In the genomic region with DNA sequence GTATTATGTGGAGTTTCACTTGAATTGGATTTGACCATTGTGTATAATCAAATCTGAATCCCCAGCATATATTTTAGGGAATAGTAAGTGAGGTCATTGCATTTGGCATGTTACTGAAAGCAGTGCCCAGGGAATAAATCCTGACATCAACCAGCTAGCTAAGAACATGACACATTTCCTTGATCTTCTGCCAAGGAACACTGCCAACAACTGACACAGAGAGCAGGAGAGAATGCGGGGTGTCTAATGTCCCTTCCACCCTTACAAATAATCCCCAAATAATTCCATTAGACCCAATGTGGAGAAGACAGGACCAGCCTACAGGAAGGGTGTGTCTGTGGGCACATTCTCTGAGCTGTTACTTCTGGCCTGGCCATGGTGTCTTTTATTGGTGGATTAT, we compare ENCODE assay signal across 19 cellular contexts. TPM values are rescaled to one million over a fixed set of nuclear protein-coding genes. Genes with fewer than 3 reads are reported as not detected.
DNase-seq lines count a peak whose midpoint lies in the region; ATAC-seq and TF ChIP-seq lines count a peak whose summit lies in the region.
"Had no signal": no experiment of that assay in that cellular context is flagged by ENCODE, and none has a peak within 500 bp of the region (broad histone marks: within the 10 kb centered on the region; RNA-seq: fewer than 3 reads in every experiment).

No MANE protein-coding gene starts in this region.

- peaks cover 1% of the 10 kb centered on the region for H3K27me3 Mint-ChIP-seq in activated CD4-positive, alpha-beta memory T cell treated with anti-CD3 and anti-CD28 coated beads, Interleukin-2, amount 10 ng/mL, durations not matched to agents 7 days and 5 days
- H3K27me3 Mint-ChIP-seq: activated naive CD8-positive, alpha-beta T cell treated with anti-CD3 and anti-CD28 coated beads, Interleukin-2, amount 10 ng/mL, durations not matched to agents 7 days and 5 days; type B pancreatic cell had no signal

- H3K4me3 Mint-ChIP-seq in activated CD4-positive, alpha-beta memory T cell treated with anti-CD3 and anti-CD28 coated beads, Interleukin-2, amount 10 ng/mL, durations not matched to agents 7 days and 5 days = no peak overlapping the region
- H3K4me3 Mint-ChIP-seq: activated naive CD8-positive, alpha-beta T cell treated with anti-CD3 and anti-CD28 coated beads, Interleukin-2, amount 10 ng/mL, durations not matched to agents 7 days and 5 days; CD8-positive, alpha-beta memory T cell; mesothelial cell of epicardium; type B pancreatic cell had no signal

- POLR2A ChIA-PET in GM10248 (lab: Yijun Ruan, JAX) = no interaction called here
- POLR2A ChIA-PET in activated CD4-positive, alpha-beta memory T cell treated with anti-CD3 and anti-CD28 coated beads, Interleukin-2, amount 10 ng/mL, durations not matched to agents 7 days and 5 days (lab: Charles Lee) = no interaction called here

- CTCF ChIA-PET in GM10248 (lab: Yijun Ruan, JAX) = no interaction called here
- CTCF ChIA-PET in activated CD4-positive, alpha-beta memory T cell treated with anti-CD3 and anti-CD28 coated beads, Interleukin-2, amount 10 ng/mL, durations not matched to agents 7 days and 5 days (lab: Charles Lee) = interaction anchor here (0.9 kb wide), 1 partner anchor 39 kb away, joined by 3 read pairs; no protein-coding TSS in a partner anchor

- DNase-seq in Ammon's horn (ENCODE audit: low spot score) (peak; percentile 35), NCI-H2029 (lab: John Stamatoyannopoulos, UW) (peak; percentile 16), cerebellum (ENCODE audit: low spot score) (peak; percentile 76), kidney tubule cell (ENCODE audit: low spot score) (peak; percentile 64), GM10248 (ENCODE audit: extremely low spot score) (no peak)
- no peak for DNase-seq in activated CD4-positive, alpha-beta memory T cell treated with anti-CD3 and anti-CD28 coated beads, Interleukin-2, amount 10 ng/mL, durations not matched to agents 7 days and 5 days
- DNase-seq: activated CD4-positive, alpha-beta T cell treated with anti-CD3 and anti-CD28 coated beads for 48 hours; activated naive CD8-positive, alpha-beta T cell treated with anti-CD3 and anti-CD28 coated beads, Interleukin-2, amount 10 ng/mL, durations not matched to agents 7 days and 5 days; activated T-cell treated with anti-CD3 and anti-CD28 coated beads, Interleukin-2, amount 50 U/mL, for 1 hour; CD8-positive, alpha-beta memory T cell; islet precursor cell; NCI-H2227 treated with DMSO at 0.1 percent for 48 hours; T1000 had no signal

- no peak for TF ChIP-seq CTCF in GM10248 (IDR thresholded peaks at IDR 0.05; ENCODE audit: control extremely low read depth, extremely low read depth, low read depth, missing control alignments)

- no peaks in the 10 kb centered on the region for H3K4me1 Mint-ChIP-seq in activated CD4-positive, alpha-beta memory T cell treated with anti-CD3 and anti-CD28 coated beads, Interleukin-2, amount 10 ng/mL, durations not matched to agents 7 days and 5 days
- H3K4me1 Mint-ChIP-seq: activated naive CD8-positive, alpha-beta T cell treated with anti-CD3 and anti-CD28 coated beads, Interleukin-2, amount 10 ng/mL, durations not matched to agents 7 days and 5 days; CD8-positive, alpha-beta memory T cell; mesothelial cell of epicardium had no signal

- ATAC-seq in activated CD4-positive, CD25-positive, alpha-beta regulatory T cell treated with anti-CD3 and anti-CD28 coated beads, Interleukin-2, amount 50 U/mL, for 24 hours = no peak
- ATAC-seq in GM19397 (IDR thresholded peaks at IDR 0.05; ENCODE audit: unreplicated experiment) = no peak
- ATAC-seq: GM12878, HepG2 had no signal

- no peaks in the 10 kb centered on the region for H3K36me3 Mint-ChIP-seq in activated CD4-positive, alpha-beta memory T cell treated with anti-CD3 and anti-CD28 coated beads, Interleukin-2, amount 10 ng/mL, durations not matched to agents 7 days and 5 days (ENCODE audit: low read depth)
- H3K36me3 Mint-ChIP-seq: activated naive CD8-positive, alpha-beta T cell treated with anti-CD3 and anti-CD28 coated beads, Interleukin-2, amount 10 ng/mL, durations not matched to agents 7 days and 5 days; CD8-positive, alpha-beta memory T cell; mesothelial cell of epicardium; type B pancreatic cell had no signal

- peaks cover 14% of the 10 kb centered on the region for H3K9me3 Mint-ChIP-seq in activated CD4-positive, alpha-beta memory T cell treated with anti-CD3 and anti-CD28 coated beads, Interleukin-2, amount 10 ng/mL, durations not matched to agents 7 days and 5 days
- H3K9me3 Mint-ChIP-seq: type B pancreatic cell had no signal

- no peak overlapping the region for H3K27ac Mint-ChIP-seq in activated CD4-positive, alpha-beta memory T cell treated with anti-CD3 and anti-CD28 coated beads, Interleukin-2, amount 10 ng/mL, durations not matched to agents 7 days and 5 days
- H3K27ac Mint-ChIP-seq: activated naive CD8-positive, alpha-beta T cell treated with anti-CD3 and anti-CD28 coated beads, Interleukin-2, amount 10 ng/mL, durations not matched to agents 7 days and 5 days; CD8-positive, alpha-beta memory T cell; mesothelial cell of epicardium; type B pancreatic cell had no signal

RNA-seq across cellular contexts. Expression of a gene that starts 30.6 kb away (rescaled TPM):
- total RNA-seq in cerebellum = 174 TPM
- total RNA-seq in activated CD4-positive, alpha-beta memory T cell treated with anti-CD3 and anti-CD28 coated beads, Interleukin-2, amount 10 ng/mL, durations not matched to agents 7 days and 5 days = 10 to 100 TPM; 74.9 to 82.2 TPM

Comparison
In these comparisons a context has a peak if more than half of its experiments do, and no peak if none do; other contexts are left out.
1. DNase-seq: peak in Ammon's horn (single experiment), NCI-H2029 (single experiment), cerebellum (single experiment) and kidney tubule cell (single experiment); none in GM10248 (single experiment) and activated CD4-positive, alpha-beta memory T cell treated with anti-CD3 and anti-CD28 coated beads, Interleukin-2, amount 10 ng/mL, durations not matched to agents 7 days and 5 days (single experiment).